ENCODE assay signal across 12 cellular contexts in the genomic region with DNA sequence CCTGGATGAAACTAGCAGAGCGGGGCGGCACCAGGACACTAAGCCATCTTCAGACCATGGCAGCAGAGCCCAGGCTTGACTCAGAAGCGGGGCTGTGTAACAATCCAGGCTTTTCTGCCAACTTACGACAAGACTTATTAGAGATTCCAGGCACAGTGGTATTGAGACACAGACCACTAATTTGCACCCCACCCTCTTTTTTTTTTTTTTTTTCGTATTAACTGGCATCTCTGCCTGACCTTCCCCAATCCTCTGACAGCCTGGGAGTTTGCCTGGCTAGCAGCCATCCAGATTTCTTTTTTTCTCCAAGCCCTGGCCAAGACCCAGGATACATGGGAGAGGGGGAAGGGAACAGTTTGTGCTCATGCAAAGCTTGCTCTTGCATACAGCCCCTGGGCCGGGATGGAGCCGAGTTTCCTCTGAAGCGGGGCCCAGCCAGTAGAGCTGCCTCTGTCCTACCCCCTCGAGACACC.
DNase-seq lines count a peak whose midpoint lies in the region; ATAC-seq, FAIRE-seq and TF ChIP-seq lines count a peak whose summit lies in the region.
"Had no signal": no experiment of that assay in that cellular context is flagged by ENCODE, and none has a peak within 500 bp of the region (broad histone marks: within the 10 kb centered on the region; RNA-seq: fewer than 3 reads in every experiment).

No MANE protein-coding gene starts in this region.

- intact Hi-C loops in left ventricle myocardium superior (cut with micrococcal nuclease): loop anchor here (10.0 kb wide), 1 partner anchor 111 kb away; no protein-coding TSS in a partner anchor
- intact Hi-C loops in sigmoid colon (cut with DNase I): loop anchor here (10.0 kb wide), 1 partner anchor 139 kb away; no protein-coding TSS in a partner anchor
- intact Hi-C loops in activated T-helper 2 cell treated with anti-CD3 and anti-CD28 coated beads, Interferon-gamma antibody, Interleukin-2, Interleukin-4, amounts not matched to agents 10 μg/mL and 5 μg/mL and 100 μg/mL, durations not matched to agents 14 hours and 24 hours and 36 hours (cut with micrococcal nuclease): loop anchor here (1.0 to 2.0 kb wide), 2 partner anchors 75 to 186 kb away; no protein-coding TSS in a partner anchor

- H2AFZ ChIP-seq in astrocyte (ENCODE audit: low read depth, low read length): no peak overlapping the region

- H3K36me3 Mint-ChIP-seq in astrocyte (ENCODE audit: low read depth, unreplicated experiment): no peaks in the 10 kb centered on the region
- H3K36me3 Mint-ChIP-seq in activated T-helper 2 cell treated with anti-CD3 and anti-CD28 coated beads, Interferon-gamma antibody, Interleukin-2, Interleukin-4, amounts not matched to agents 10 μg/mL and 5 μg/mL and 100 μg/mL, durations not matched to agents 14 hours and 24 hours and 36 hours (ENCODE audit: low read depth): no peaks in the 10 kb centered on the region

- peak; percentile 85 for ATAC-seq in left ventricle myocardium superior
- ATAC-seq in HG02642 (IDR thresholded peaks at IDR 0.05; ENCODE audit: poor library complexity, unreplicated experiment): no peak

- H3K27me3 ChIP-seq in astrocyte (ENCODE audit: insufficient read depth, low read length) (no peaks in the 10 kb centered on the region), sigmoid colon (no peaks in the 10 kb centered on the region)

- peaks cover 2% of the 10 kb centered on the region for H3K9me3 Mint-ChIP-seq in astrocyte (ENCODE audit: unreplicated experiment)
- no peaks in the 10 kb centered on the region for H3K9me3 Mint-ChIP-seq in activated T-helper 2 cell treated with anti-CD3 and anti-CD28 coated beads, Interferon-gamma antibody, Interleukin-2, Interleukin-4, amounts not matched to agents 10 μg/mL and 5 μg/mL and 100 μg/mL, durations not matched to agents 14 hours and 24 hours and 36 hours
- H3K9me3 Mint-ChIP-seq: activated naive CD8-positive, alpha-beta T cell treated with anti-CD3 and anti-CD28 coated beads, Interleukin-2, amount 50 U/mL, for 24 hours had no signal

- no peak overlapping the region for H3K27ac Mint-ChIP-seq in astrocyte (ENCODE audit: unreplicated experiment)
- no peak overlapping the region for H3K27ac Mint-ChIP-seq in activated T-helper 2 cell treated with anti-CD3 and anti-CD28 coated beads, Interferon-gamma antibody, Interleukin-2, Interleukin-4, amounts not matched to agents 10 μg/mL and 5 μg/mL and 100 μg/mL, durations not matched to agents 14 hours and 24 hours and 36 hours
- H3K27ac Mint-ChIP-seq: activated naive CD8-positive, alpha-beta T cell treated with anti-CD3 and anti-CD28 coated beads, Interleukin-2, amount 50 U/mL, for 24 hours; endodermal cell had no signal

- WGBS in sigmoid colon, 2 donors: 68 to 69% methylated on average over 9 of the region's 9 CpGs

- peaks cover 6% of the 10 kb centered on the region for H3K4me1 Mint-ChIP-seq in astrocyte (ENCODE audit: low read depth, unreplicated experiment)
- peaks cover 20% of the 10 kb centered on the region for H3K4me1 Mint-ChIP-seq in activated T-helper 2 cell treated with anti-CD3 and anti-CD28 coated beads, Interferon-gamma antibody, Interleukin-2, Interleukin-4, amounts not matched to agents 10 μg/mL and 5 μg/mL and 100 μg/mL, durations not matched to agents 14 hours and 24 hours and 36 hours (ENCODE audit: low read depth)

- H3K27ac ChIP-seq in astrocyte (ENCODE audit: low read depth, low read length) (no peak overlapping the region), sigmoid colon (peak overlapping the region; percentile 53 to 75 (median 64))
- H3K27ac ChIP-seq: neutrophil had no signal

- TF ChIP-seq EP300 in sigmoid colon (IDR thresholded peaks at IDR 0.05): peak in 1 of 4 donors; percentile 49

- H3K9ac ChIP-seq in astrocyte (ENCODE audit: low read length): no peak overlapping the region

- no peak overlapping the region for H3K4me2 ChIP-seq in astrocyte (ENCODE audit: low read length)

- no peak overlapping the region for H3K4me3 Mint-ChIP-seq in astrocyte (ENCODE audit: unreplicated experiment)
- H3K4me3 Mint-ChIP-seq in activated T-helper 2 cell treated with anti-CD3 and anti-CD28 coated beads, Interferon-gamma antibody, Interleukin-2, Interleukin-4, amounts not matched to agents 10 μg/mL and 5 μg/mL and 100 μg/mL, durations not matched to agents 14 hours and 24 hours and 36 hours (ENCODE audit: low read depth): no peak overlapping the region
- H3K4me3 Mint-ChIP-seq: activated naive CD8-positive, alpha-beta T cell treated with anti-CD3 and anti-CD28 coated beads, Interleukin-2, amount 50 U/mL, for 24 hours; endodermal cell had no signal

- TF ChIP-seq CTCF in astrocyte (IDR thresholded peaks at IDR 0.05; ENCODE audit: insufficient read depth, low read depth, low read length): no peak
- TF ChIP-seq CTCF in sigmoid colon (IDR thresholded peaks at IDR 0.05): no peak

- H4K20me1 ChIP-seq in astrocyte (ENCODE audit: insufficient read depth, low read length): no peaks in the 10 kb centered on the region

- no peaks in the 10 kb centered on the region for H3K36me3 ChIP-seq in astrocyte (ENCODE audit: insufficient read depth, low read length)
- no peaks in the 10 kb centered on the region for H3K36me3 ChIP-seq in sigmoid colon
- H3K36me3 ChIP-seq: neutrophil had no signal

- no peak for FAIRE-seq in astrocyte (lab: Jason Lieb, UNC)

- H3K27me3 Mint-ChIP-seq in astrocyte (ENCODE audit: low read depth, unreplicated experiment): peaks cover 56% of the 10 kb centered on the region
- peaks cover 23% of the 10 kb centered on the region for H3K27me3 Mint-ChIP-seq in activated T-helper 2 cell treated with anti-CD3 and anti-CD28 coated beads, Interferon-gamma antibody, Interleukin-2, Interleukin-4, amounts not matched to agents 10 μg/mL and 5 μg/mL and 100 μg/mL, durations not matched to agents 14 hours and 24 hours and 36 hours (ENCODE audit: low read depth)
- H3K27me3 Mint-ChIP-seq: activated naive CD8-positive, alpha-beta T cell treated with anti-CD3 and anti-CD28 coated beads, Interleukin-2, amount 50 U/mL, for 24 hours had no signal

- H3K4me3 ChIP-seq in astrocyte (ENCODE audit: insufficient read depth, low read depth, low read length) (no peak overlapping the region), sigmoid colon (no peak overlapping the region)

- no peak for TF ChIP-seq POLR2A in sigmoid colon (IDR thresholded peaks at IDR 0.05)

- no peaks in the 10 kb centered on the region for H3K79me2 ChIP-seq in astrocyte (ENCODE audit: insufficient read depth, low read length)

- DNase-seq in HT1080 (ENCODE audit: low read depth) (peak; percentile 34), astrocyte (ENCODE audit: low read depth) (peak; percentile 47), left ventricle myocardium superior (peak; percentile 70), sigmoid colon (peak; percentile 84), SHP77 treated with DMSO at 0.1 percent for 48 hours (lab: John Stamatoyannopoulos, UW) (no peak), T1000 (lab: John Stamatoyannopoulos, UW) (no peak)
- no peak for DNase-seq in activated T-helper 2 cell treated with anti-CD3 and anti-CD28 coated beads, Interferon-gamma antibody, Interleukin-2, Interleukin-4, amounts not matched to agents 10 μg/mL and 5 μg/mL and 100 μg/mL, durations not matched to agents 14 hours and 24 hours and 36 hours (ENCODE audit: low spot score)
- DNase-seq: activated naive CD8-positive, alpha-beta T cell treated with anti-CD3 and anti-CD28 coated beads, Interleukin-2, amount 50 U/mL, for 24 hours; COR-L47 had no signal

- H3K4me1 ChIP-seq in astrocyte (ENCODE audit: insufficient read depth, low read length) (peaks cover 7% of the 10 kb centered on the region), sigmoid colon (peaks cover 0 to 27% (median 13%) of the 10 kb centered on the region in 4 donors)

- H3K9me3 ChIP-seq in astrocyte (ENCODE audit: insufficient read depth, low read depth, low read length) (no peaks in the 10 kb centered on the region), sigmoid colon (no peaks in the 10 kb centered on the region)
- H3K9me3 ChIP-seq: neutrophil had no signal

Comparison
In these comparisons a context has a peak if more than half of its experiments do, and no peak if none do; other contexts are left out.
1. DNase-seq: peak in HT1080 (single experiment), astrocyte (single experiment), left ventricle myocardium superior (single experiment) and sigmoid colon (single experiment); none in activated T-helper 2 cell treated with anti-CD3 and anti-CD28 coated beads, Interferon-gamma antibody, Interleukin-2, Interleukin-4, amounts not matched to agents 10 μg/mL and 5 μg/mL and 100 μg/mL, durations not matched to agents 14 hours and 24 hours and 36 hours (single experiment), SHP77 treated with DMSO at 0.1 percent for 48 hours (single experiment) and T1000 (single experiment).